In the genomic region with DNA sequence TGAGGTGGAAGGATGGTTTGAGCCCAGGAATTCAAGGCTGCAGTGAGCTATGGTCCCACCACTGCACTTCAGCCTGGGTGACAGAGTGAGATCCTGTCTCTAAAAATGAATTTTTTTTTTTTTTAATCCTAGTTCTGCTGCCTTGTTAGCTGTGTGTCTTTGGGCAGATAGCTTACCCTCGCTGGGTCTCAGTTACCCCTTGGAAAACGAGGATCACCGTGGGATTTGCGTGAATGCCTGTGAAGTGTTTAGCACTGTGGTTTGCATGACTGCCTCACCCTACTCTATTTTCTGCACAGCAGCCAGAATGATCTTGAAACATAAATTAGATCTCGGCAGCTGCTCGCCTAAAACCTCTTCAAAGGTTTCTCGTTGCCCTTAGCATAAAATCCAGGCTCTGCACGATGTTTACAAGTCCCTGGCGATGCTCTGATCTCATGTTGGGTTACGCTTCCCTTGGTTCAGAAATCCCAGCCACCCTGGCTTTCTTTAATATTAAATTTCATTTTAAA, we compare ENCODE assay signal across 18 cellular contexts.
"Had no signal": no experiment of that assay in that cellular context is flagged by ENCODE, and none has a peak within 500 bp of the region (broad histone marks: within the 10 kb centered on the region; RNA-seq: fewer than 3 reads in every experiment).

No MANE protein-coding gene starts in this region.

- H3K36me3 ChIP-seq: heart left ventricle, neutrophil, sigmoid colon, tibial nerve, upper lobe of right lung, vagina had no signal

- ATAC-seq: esophagus mucosa; heart left ventricle; left colon; naive thymus-derived CD4-positive, alpha-beta T cell; stimulated activated memory B cell treated with anti-CD40 and anti-IgM and Interleukin-4, amounts not matched to agents 10 μg/mL and 1 μg/mL and 100 μg/mL, for 72 hours; upper lobe of right lung had no signal

- H3K4me3 ChIP-seq: dorsolateral prefrontal cortex, heart left ventricle, sigmoid colon, smooth muscle cell, tibial nerve, upper lobe of right lung, vagina had no signal

- H3K9me3 ChIP-seq: heart left ventricle, neutrophil, sigmoid colon, tibial nerve, upper lobe of right lung, vagina had no signal

- H3K27me3 ChIP-seq: neutrophil, vagina had no signal

- DNase-seq: cortex of kidney; dorsolateral prefrontal cortex; effector CD8-positive, alpha-beta T cell; heart left ventricle; hippocampal formation; left colon; mesendoderm; naive thymus-derived CD4-positive, alpha-beta T cell; posterior cingulate gyrus; sigmoid colon; stimulated activated CD4-positive, alpha-beta T cell treated with anti-CD3 and anti-CD28 coated beads, Interleukin-4, amount 100 ng/mL, for 24 hours; upper lobe of right lung had no signal

- H3K27ac ChIP-seq: dorsolateral prefrontal cortex, heart left ventricle, neutrophil, sigmoid colon, tibial nerve, upper lobe of right lung, vagina had no signal

- H3K4me2 ChIP-seq: smooth muscle cell had no signal

- H3K4me1 ChIP-seq: upper lobe of right lung had no signal
